8 cellular contexts compared by ENCODE assay signal in the genomic region with DNA sequence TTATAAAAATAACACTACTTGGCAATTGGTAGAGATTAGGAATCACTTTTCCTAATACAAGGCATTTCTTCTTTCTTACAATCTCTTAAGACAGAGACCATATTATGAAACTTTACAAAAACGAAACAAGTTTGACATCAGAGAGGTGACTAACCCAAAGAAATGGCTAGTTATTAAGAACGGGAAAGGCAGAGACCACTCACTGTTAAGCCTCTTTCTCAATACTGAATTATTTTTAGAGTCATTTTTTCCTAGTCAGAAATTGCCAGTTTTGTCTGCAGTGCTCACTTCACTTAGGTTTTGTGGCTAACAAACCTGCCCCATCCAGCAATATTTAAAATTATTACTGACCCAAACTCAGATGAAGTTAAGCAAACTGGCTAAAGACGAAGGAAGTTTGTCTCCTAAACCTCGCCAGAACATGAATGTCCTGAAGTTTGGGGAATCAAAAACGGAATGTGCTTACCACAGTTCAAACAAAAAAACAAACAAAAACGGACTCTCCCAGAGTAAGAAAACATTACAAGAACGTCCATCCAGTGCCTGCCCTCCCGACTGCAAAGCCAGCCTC. TPM values are rescaled to one million over a fixed set of nuclear protein-coding genes. Genes with fewer than 3 reads are reported as not detected.
DNase-seq lines count a peak whose midpoint lies in the region; ATAC-seq and TF ChIP-seq lines count a peak whose summit lies in the region.

No MANE protein-coding gene starts in this region.

- ATAC-seq in HG02610 (IDR thresholded peaks at IDR 0.05; ENCODE audit: unreplicated experiment), result peak; percentile 44
- ATAC-seq in right lobe of liver, result peak in 2 of 4 donors; percentile 9 to 56

- TF ChIP-seq CTCF in right lobe of liver (IDR thresholded peaks at IDR 0.05), result no peak

- under 1% methylated on average over 8 of the region's 8 CpGs for WGBS in right lobe of liver (ENCODE audit: insufficient coverage, low coverage, low lambda C conversion rate, missing lambda C conversion rate)
- under 1% methylated on average over 8 of the region's 8 CpGs for WGBS in thymus

- H3K9me3 ChIP-seq in right lobe of liver (no peaks in the 10 kb centered on the region), thymus (ENCODE audit: control insufficient read depth) (peaks cover 1% of the 10 kb centered on the region)

- TF ChIP-seq POLR2A in right lobe of liver (IDR thresholded peaks at IDR 0.05), result peak; percentile 73

- H3K36me3 ChIP-seq in right lobe of liver (no peaks in the 10 kb centered on the region), thymus (ENCODE audit: control insufficient read depth, insufficient read depth) (no peaks in the 10 kb centered on the region)

- H3K4me3 ChIP-seq in right lobe of liver (peak overlapping the region; percentile 73 to 83 (median 77)), thymus (ENCODE audit: low read length) (peak overlapping the region; percentile 92)

- H3K4me1 ChIP-seq in right lobe of liver (peaks cover 0 to 29% (median 7%) of the 10 kb centered on the region in 4 donors), thymus (ENCODE audit: control insufficient read depth, insufficient read depth, low read length) (no peaks in the 10 kb centered on the region)

- intact Hi-C loops in right lobe of liver (cut with DNase I), result no loop called here

- peak overlapping the region; percentile 99 for H3K27ac ChIP-seq in right lobe of liver
- H3K27ac ChIP-seq in thymus (ENCODE audit: low read depth), result peak overlapping the region; percentile 99

- DNase-seq in NCI-H510A treated with DMSO at 0.1 percent for 48 hours (lab: John Stamatoyannopoulos, UW) (peak; percentile 25), NCI-H510A (lab: John Stamatoyannopoulos, UW) (no peak), NCI-H460 (ENCODE audit: extremely low read depth, low read depth) (peak; percentile 29), brain pericyte (ENCODE audit: low read depth, low spot score) (peak; percentile 24), right lobe of liver (no peak), GM19238 (ENCODE audit: insufficient read length, low spot score) (no peak)

- H3K27me3 ChIP-seq in right lobe of liver, result no peaks in the 10 kb centered on the region
- H3K27me3 ChIP-seq in thymus (ENCODE audit: control insufficient read depth, insufficient read depth), result no peaks in the 10 kb centered on the region

RNA-seq across cellular contexts. Expression of gene KANSL1L, which starts 1.3 kb away (rescaled TPM):
- total RNA-seq in NCI-H460 (2014; rRNA removed; shearing (Covaris generic)), result 6.5 and 8.4 TPM in 2 replicates
- polyA plus RNA-seq in NCI-H460 (2014; cell fraction: nucleus; rRNA removed), result 7.2 and 14.1 TPM in 2 replicates
- 10 to 100 TPM in 3 of 6 experiments, 1 to 10 TPM in 3; 7.1 to 19.1 (median 11.1) TPM for total RNA-seq in right lobe of liver
- polyA plus RNA-seq in thymus, result 13.8 TPM

RNA-seq across cellular contexts. Expression of gene ACADL, which starts 55.3 kb away (rescaled TPM):
- 0.32 and 0.66 TPM in 2 replicates for total RNA-seq in NCI-H460 (2014; rRNA removed; shearing (Covaris generic))
- 0.44 and 1.2 TPM in 2 replicates for polyA plus RNA-seq in NCI-H460 (2014; cell fraction: nucleus; rRNA removed)
- total RNA-seq in right lobe of liver, result 10 to 100 TPM; 13.4 to 30.2 (median 22.3) TPM
- polyA plus RNA-seq in thymus, result 17.8 TPM

Comparison
In these comparisons a context has a peak if more than half of its experiments do, and no peak if none do; other contexts are left out.
1. DNase-seq: peak in NCI-H510A treated with DMSO at 0.1 percent for 48 hours (single experiment), NCI-H460 (single experiment) and brain pericyte (single experiment); none in NCI-H510A (single experiment), right lobe of liver (0 of 3) and GM19238 (single experiment).